Comparison of ENCODE assay signal across 24 cellular contexts in genomic region chr22:45686004-45686403, GRCh38. TPM values are rescaled to one million over a fixed set of nuclear protein-coding genes. Genes with fewer than 3 reads are reported as not detected.
DNase-seq lines count a peak whose midpoint lies in the region; ATAC-seq and TF ChIP-seq lines count a peak whose summit lies in the region.
"Had no signal": no experiment of that assay in that cellular context is flagged by ENCODE, and none has a peak within 500 bp of the region (broad histone marks: within the 10 kb centered on the region; RNA-seq: fewer than 3 reads in every experiment).

No MANE protein-coding gene starts in this region.

- ATAC-seq in HG03565 (IDR thresholded peaks at IDR 0.05; ENCODE audit: unreplicated experiment) = no peak
- no peak for ATAC-seq in HG03521 (IDR thresholded peaks at IDR 0.05; ENCODE audit: unreplicated experiment)
- ATAC-seq: activated CD8-positive, alpha-beta T cell treated with anti-CD3 and anti-CD28 coated beads for 36 hours; upper lobe of right lung had no signal

- peaks cover 84% of the 10 kb centered on the region for H3K79me2 ChIP-seq in ACC112 (ENCODE audit: control insufficient read depth, insufficient read depth, low read length, unreplicated experiment)

- H3K36me3 Mint-ChIP-seq in chondrocyte (ENCODE audit: low read depth) = peaks cover 3% of the 10 kb centered on the region
- peaks cover 7% of the 10 kb centered on the region for H3K36me3 Mint-ChIP-seq in activated naive CD4-positive, alpha-beta T cell treated with anti-CD3 and anti-CD28 coated beads, Interleukin-2, amount 10 ng/mL, durations not matched to agents 7 days and 5 days

- H2AFZ ChIP-seq in ACC112 (ENCODE audit: low read length, unreplicated experiment) = no peak overlapping the region

- no peak overlapping the region for H3K4me3 ChIP-seq in ACC112 (ENCODE audit: low read depth, low read length)
- H3K4me3 ChIP-seq in MG63 = no peak overlapping the region
- no peak overlapping the region for H3K4me3 ChIP-seq in muscle layer of duodenum (ENCODE audit: low read depth in 1 of 2, low read length in 2 of 2)
- H3K4me3 ChIP-seq: upper lobe of right lung had no signal

- 0 out of 2 replicates have a peak, but pooled peaks cover 2% of the 10 kb centered on the region for H3K36me3 ChIP-seq in ACC112 (ENCODE audit: insufficient read depth, low read length)
- H3K36me3 ChIP-seq in MG63 = peaks cover 43% of the 10 kb centered on the region
- H3K36me3 ChIP-seq in muscle layer of duodenum (ENCODE audit: control insufficient read depth in 1 of 2, insufficient read depth in 2 of 2, low read length in 2 of 2) = peaks cover 0 to 4% of the 10 kb centered on the region in 2 donors

- no peaks in the 10 kb centered on the region for H3K9me3 Mint-ChIP-seq in chondrocyte (ENCODE audit: low read depth)
- H3K9me3 Mint-ChIP-seq in activated naive CD4-positive, alpha-beta T cell treated with anti-CD3 and anti-CD28 coated beads, Interleukin-2, amount 10 ng/mL, durations not matched to agents 7 days and 5 days = no peaks in the 10 kb centered on the region
- H3K9me3 Mint-ChIP-seq: activated CD8-positive, alpha-beta T cell treated with anti-CD3 and anti-CD28 coated beads for 36 hours; activated naive CD8-positive, alpha-beta T cell treated with anti-CD3 and anti-CD28 coated beads, Interleukin-2, amount 10 ng/mL, durations not matched to agents 7 days and 5 days; CD4-positive, CD25-positive, alpha-beta regulatory T cell had no signal

- DNase-seq in MG63 = peak; percentile 33
- no peak for DNase-seq in chondrocyte (ENCODE audit: low spot score)
- no peak for DNase-seq in activated naive CD4-positive, alpha-beta T cell treated with anti-CD3 and anti-CD28 coated beads, Interleukin-2, amount 10 ng/mL, durations not matched to agents 7 days and 5 days
- DNase-seq in middle frontal gyrus (ENCODE audit: extremely low spot score, low spot score) = no peak
- DNase-seq: ACHN; activated CD8-positive, alpha-beta T cell treated with anti-CD3 and anti-CD28 coated beads for 36 hours; activated naive CD8-positive, alpha-beta T cell treated with anti-CD3 and anti-CD28 coated beads, Interleukin-2, amount 10 ng/mL, durations not matched to agents 7 days and 5 days; activated T-cell treated with anti-CD3 and anti-CD28 coated beads, Interleukin-2, amount 50 U/mL, for 48 hours; caudate nucleus; CD4-positive, CD25-positive, alpha-beta regulatory T cell; DMS79; effector CD8-positive, alpha-beta T cell; GOT3; NCI-H1092; NCI-H748 treated with DMSO at 0.1 percent for 48 hours; stimulated activated naive CD4-positive, alpha-beta T cell; SW 1271; upper lobe of right lung had no signal

- H3K27me3 ChIP-seq in ACC112 (ENCODE audit: insufficient read depth, low read length) = no peaks in the 10 kb centered on the region
- H3K27me3 ChIP-seq in MG63 = no peaks in the 10 kb centered on the region
- H3K27me3 ChIP-seq in muscle layer of duodenum (ENCODE audit: low read depth, low read length) = no peaks in the 10 kb centered on the region
- H3K27me3 ChIP-seq: upper lobe of right lung had no signal

- CTCF ChIA-PET in activated naive CD4-positive, alpha-beta T cell treated with anti-CD3 and anti-CD28 coated beads, Interleukin-2, amount 10 ng/mL, durations not matched to agents 7 days and 5 days (lab: Charles Lee) = no interaction called here

- H3K4me1 Mint-ChIP-seq in chondrocyte (ENCODE audit: low read depth) = peaks cover 52% of the 10 kb centered on the region
- peaks cover 9% of the 10 kb centered on the region for H3K4me1 Mint-ChIP-seq in activated naive CD4-positive, alpha-beta T cell treated with anti-CD3 and anti-CD28 coated beads, Interleukin-2, amount 10 ng/mL, durations not matched to agents 7 days and 5 days

- H3K4me1 ChIP-seq in ACC112 (ENCODE audit: control insufficient read depth, insufficient read depth, low read length, unreplicated experiment) (peaks cover 73% of the 10 kb centered on the region), muscle layer of duodenum (ENCODE audit: control insufficient read depth in 1 of 2, insufficient read depth in 2 of 2, low read length in 2 of 2) (peaks cover 19 to 57% of the 10 kb centered on the region in 2 donors)

- H3K27me3 Mint-ChIP-seq in chondrocyte (ENCODE audit: low read depth) = no peaks in the 10 kb centered on the region
- H3K27me3 Mint-ChIP-seq in activated naive CD4-positive, alpha-beta T cell treated with anti-CD3 and anti-CD28 coated beads, Interleukin-2, amount 10 ng/mL, durations not matched to agents 7 days and 5 days = no peaks in the 10 kb centered on the region
- H3K27me3 Mint-ChIP-seq: activated CD8-positive, alpha-beta T cell treated with anti-CD3 and anti-CD28 coated beads for 36 hours; activated naive CD8-positive, alpha-beta T cell treated with anti-CD3 and anti-CD28 coated beads, Interleukin-2, amount 10 ng/mL, durations not matched to agents 7 days and 5 days; CD4-positive, CD25-positive, alpha-beta regulatory T cell; progenitor cell of endocrine pancreas had no signal

- H3K27ac ChIP-seq in ACC112 (ENCODE audit: low read depth, low read length) (peak overlapping the region; percentile 29; the same call in 1 of the 2 replicates), muscle layer of duodenum (ENCODE audit: low read length) (peak overlapping the region; percentile 20)
- H3K27ac ChIP-seq: HL-60, upper lobe of right lung had no signal

- H3K4me3 Mint-ChIP-seq in chondrocyte (ENCODE audit: unreplicated experiment) = no peak overlapping the region
- no peak overlapping the region for H3K4me3 Mint-ChIP-seq in activated naive CD4-positive, alpha-beta T cell treated with anti-CD3 and anti-CD28 coated beads, Interleukin-2, amount 10 ng/mL, durations not matched to agents 7 days and 5 days
- H3K4me3 Mint-ChIP-seq: activated CD8-positive, alpha-beta T cell treated with anti-CD3 and anti-CD28 coated beads for 36 hours; activated naive CD8-positive, alpha-beta T cell treated with anti-CD3 and anti-CD28 coated beads, Interleukin-2, amount 10 ng/mL, durations not matched to agents 7 days and 5 days; CD4-positive, CD25-positive, alpha-beta regulatory T cell had no signal

- no peaks in the 10 kb centered on the region for H3K9me3 ChIP-seq in MG63
- H3K9me3 ChIP-seq in muscle layer of duodenum (ENCODE audit: control insufficient read depth in 1 of 2, low read length in 2 of 2) = no peaks in the 10 kb centered on the region
- H3K9me3 ChIP-seq: upper lobe of right lung had no signal

- peak overlapping the region; percentile 88 for H3K27ac Mint-ChIP-seq in chondrocyte (ENCODE audit: unreplicated experiment)
- H3K27ac Mint-ChIP-seq in activated naive CD4-positive, alpha-beta T cell treated with anti-CD3 and anti-CD28 coated beads, Interleukin-2, amount 10 ng/mL, durations not matched to agents 7 days and 5 days = no peak overlapping the region
- H3K27ac Mint-ChIP-seq: activated CD8-positive, alpha-beta T cell treated with anti-CD3 and anti-CD28 coated beads for 36 hours; activated naive CD8-positive, alpha-beta T cell treated with anti-CD3 and anti-CD28 coated beads, Interleukin-2, amount 10 ng/mL, durations not matched to agents 7 days and 5 days; progenitor cell of endocrine pancreas had no signal

- TF ChIP-seq CTCF in chondrocyte (IDR thresholded peaks at IDR 0.05) = no peak

RNA-seq across cellular contexts. Expression of gene ATXN10, which starts 14.4 kb away (rescaled TPM):
- total RNA-seq in MG63 (2014; rRNA removed; shearing (Covaris generic); ENCODE audit: low replicate concordance) = 169 and 176 TPM in 2 replicates
- 113 to 146 TPM (median 117 TPM) in 3 replicates for total RNA-seq in chondrocyte
